8 cellular contexts compared by ENCODE assay signal in the genomic region with DNA sequence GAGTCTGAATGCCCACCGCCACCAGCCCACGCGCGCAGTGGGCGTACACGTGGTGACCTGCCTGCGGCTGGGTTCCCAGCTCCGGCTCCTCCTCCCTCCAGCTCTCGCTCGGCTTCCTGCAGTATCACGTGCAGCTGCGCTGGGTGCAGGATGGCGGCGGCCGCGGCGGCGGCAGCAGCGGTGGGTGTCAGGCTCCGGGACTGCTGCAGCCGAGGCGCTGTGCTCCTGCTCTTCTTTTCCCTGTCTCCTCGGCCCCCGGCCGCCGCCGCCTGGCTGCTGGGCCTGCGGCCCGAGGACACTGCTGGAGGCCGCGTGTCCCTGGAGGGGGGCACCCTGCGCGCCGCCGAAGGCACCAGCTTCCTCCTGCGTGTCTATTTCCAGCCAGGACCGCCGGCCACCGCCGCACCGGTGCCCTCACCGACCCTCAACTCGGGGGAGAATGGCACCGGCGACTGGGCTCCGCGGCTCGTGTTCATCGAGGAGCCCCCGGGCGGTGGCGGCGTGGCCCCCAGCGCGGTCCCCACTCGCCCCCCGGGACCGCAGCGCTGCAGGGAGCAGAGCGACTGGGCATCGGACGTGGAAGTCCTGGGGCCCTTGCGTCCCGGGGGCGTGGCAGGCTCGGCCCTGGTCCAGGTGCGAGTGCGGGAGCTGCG. TPM values are rescaled to one million over a fixed set of nuclear protein-coding genes. Genes with fewer than 3 reads are reported as not detected.
DNase-seq lines count a peak whose midpoint lies in the region; ATAC-seq lines count a peak whose summit lies in the region.

A gene (plus strand): TSS at position 119 of the 653 bp plus-strand sequence. CDS start 32 bp downstream, at position 151.

- no peaks in the 10 kb centered on the region for H3K9me3 ChIP-seq in mesodermal cell (ENCODE audit: control insufficient read depth, low read length)

- WGBS in mesodermal cell (ENCODE audit: insufficient coverage in 2 of 2), 2 experiments = 1% methylated on average over 55 to 56 of the region's 69 CpGs

- peak; percentile 56 for DNase-seq in SIG-M5 treated with dmso at 0.1 percent for 504 hours (lab: John Stamatoyannopoulos, UW; ENCODE audit: unreplicated experiment)
- no peak for DNase-seq in SIG-M5 (lab: John Stamatoyannopoulos, UW)
- peak in 2 of 34 experiments; percentile 4 to 20 for DNase-seq in T-cell
- DNase-seq in ecto neural progenitor cell (ENCODE audit: low spot score) = peak; percentile 75
- DNase-seq in stimulated activated naive CD8-positive, alpha-beta T cell treated with anti-CD3 and anti-CD28 coated beads, Interleukin-15, amount 100 ng/mL, for 72 hours = peak; percentile 16 to 36
- no peak for DNase-seq in GF-D8 (lab: John Stamatoyannopoulos, UW)

- H3K27ac Mint-ChIP-seq in T-cell = no peak within 1 kb of the TSS
- no peak within 1 kb of the TSS for H3K27ac Mint-ChIP-seq in stimulated activated naive CD8-positive, alpha-beta T cell treated with anti-CD3 and anti-CD28 coated beads, Interleukin-15, amount 100 ng/mL, for 72 hours

- H3K36me3 ChIP-seq in mesodermal cell (ENCODE audit: control insufficient read depth, insufficient read depth, low read length) = no peaks in the 10 kb centered on the region

- CTCF ChIA-PET in T-cell (lab: Charles Lee) = no interaction called here

- peaks cover 9 to 17% (median 11%) of the 10 kb centered on the region in 3 donors for H3K4me1 Mint-ChIP-seq in T-cell
- peaks cover 13% of the 10 kb centered on the region for H3K4me1 Mint-ChIP-seq in stimulated activated naive CD8-positive, alpha-beta T cell treated with anti-CD3 and anti-CD28 coated beads, Interleukin-15, amount 100 ng/mL, for 72 hours

- H3K4me3 ChIP-seq in mesodermal cell (ENCODE audit: extremely low read depth, insufficient read depth, low read length, poor library complexity, severe bottlenecking) = peak within 1 kb of the TSS; percentile 49

- peaks cover 7% of the 10 kb centered on the region for H3K4me1 ChIP-seq in mesodermal cell (ENCODE audit: control insufficient read depth, insufficient read depth, low read length, poor library complexity, severe bottlenecking)

- H3K4me3 Mint-ChIP-seq in T-cell = peak within 1 kb of the TSS; percentile 44 to 71 (median 66)
- H3K4me3 Mint-ChIP-seq in stimulated activated naive CD8-positive, alpha-beta T cell treated with anti-CD3 and anti-CD28 coated beads, Interleukin-15, amount 100 ng/mL, for 72 hours = peak within 1 kb of the TSS; percentile 49 to 73

- H3K27ac ChIP-seq in mesodermal cell (ENCODE audit: low read depth, low read length, severe bottlenecking) = no peak within 1 kb of the TSS

- H3K9me3 Mint-ChIP-seq in T-cell = no peaks in the 10 kb centered on the region
- no peaks in the 10 kb centered on the region for H3K9me3 Mint-ChIP-seq in stimulated activated naive CD8-positive, alpha-beta T cell treated with anti-CD3 and anti-CD28 coated beads, Interleukin-15, amount 100 ng/mL, for 72 hours

- peak; percentile 84 for ATAC-seq in HG03097 (IDR thresholded peaks at IDR 0.05; ENCODE audit: low FRiP score, unreplicated experiment)
- ATAC-seq in T-cell (replicated peaks in 1 of 4) = peak; percentile 57 to 79 (median 58)
- peak; percentile 73 for ATAC-seq in stimulated activated naive CD8-positive, alpha-beta T cell treated with anti-CD3 and anti-CD28 coated beads, Interleukin-15, amount 100 ng/mL, for 72 hours

- POLR2A ChIA-PET in T-cell (lab: Charles Lee) = no interaction called here

- peaks cover 41 to 43% of the 10 kb centered on the region in 2 donors for H3K27me3 Mint-ChIP-seq in T-cell
- H3K27me3 Mint-ChIP-seq in stimulated activated naive CD8-positive, alpha-beta T cell treated with anti-CD3 and anti-CD28 coated beads, Interleukin-15, amount 100 ng/mL, for 72 hours = peaks cover 52% of the 10 kb centered on the region

- no peaks in the 10 kb centered on the region for H3K36me3 Mint-ChIP-seq in T-cell

RNA-seq across cellular contexts. Expression of the gene that starts here (rescaled TPM):
- total RNA-seq in T-cell = 1 to 10 TPM in 1 of 5 donors, under 1 TPM in 4; 0.25 to 1.2 (median 0.36) TPM
- 0.29 TPM for polyA plus RNA-seq in mesodermal cell (2013, experiment 1 of 2)
- polyA plus RNA-seq in mesodermal cell (2013, experiment 2 of 2) = 0.40 TPM

Comparison
In these comparisons a context has a peak if more than half of its experiments do, and no peak if none do; other contexts are left out.
1. DNase-seq: peak in SIG-M5 treated with dmso at 0.1 percent for 504 hours (single experiment), ecto neural progenitor cell (single experiment) and stimulated activated naive CD8-positive, alpha-beta T cell treated with anti-CD3 and anti-CD28 coated beads, Interleukin-15, amount 100 ng/mL, for 72 hours (2 of 2); none in SIG-M5 (single experiment) and GF-D8 (single experiment).
2. Peak in every context shown above with its lines, with median percentiles within 50 percentile points of each other: ATAC-seq.